ENCODE assay signal across 20 cellular contexts in the genomic region with DNA sequence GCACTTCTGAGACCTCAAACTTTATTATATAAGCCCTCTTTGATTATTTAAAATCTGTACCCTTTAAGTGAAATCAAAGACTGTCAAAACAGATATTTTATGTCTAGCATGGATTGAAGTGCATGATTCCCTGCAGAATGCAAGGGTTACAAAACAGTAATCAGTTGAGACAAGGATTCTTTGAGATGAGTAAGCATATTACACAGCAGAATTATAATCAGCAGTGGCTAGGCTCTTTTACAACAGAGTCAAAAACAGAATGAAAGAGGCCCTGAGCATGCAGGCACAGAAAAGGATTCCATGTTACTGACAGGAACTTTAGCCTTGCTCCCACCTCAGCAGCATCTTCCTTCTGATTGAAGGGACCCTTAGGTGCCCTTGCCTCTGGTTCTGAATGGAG.
"Had no signal": no experiment of that assay in that cellular context is flagged by ENCODE, and none has a peak within 500 bp of the region (broad histone marks: within the 10 kb centered on the region; RNA-seq: fewer than 3 reads in every experiment).

No MANE protein-coding gene starts in this region.

- H3K9ac ChIP-seq: neural progenitor cell had no signal

- H3K27me3 ChIP-seq: neural progenitor cell, pancreas, upper lobe of right lung had no signal

- H2AFZ ChIP-seq: neural progenitor cell had no signal

- H3K4me1 Mint-ChIP-seq: stimulated activated memory B cell treated with anti-CD40 and anti-IgM and Interleukin-4, amounts not matched to agents 10 μg/mL and 1 μg/mL and 100 μg/mL, for 72 hours had no signal

- FAIRE-seq: endothelial cell of umbilical vein had no signal

- H3K9me3 Mint-ChIP-seq: neural progenitor cell; stimulated activated memory B cell treated with anti-CD40 and anti-IgM and Interleukin-4, amounts not matched to agents 10 μg/mL and 1 μg/mL and 100 μg/mL, for 72 hours had no signal

- H3K4me2 ChIP-seq: neural progenitor cell had no signal

- H3K27ac ChIP-seq: left ventricle myocardium inferior, neural progenitor cell, pancreas, upper lobe of right lung, WERI-Rb-1 had no signal

- H3K27ac Mint-ChIP-seq: activated naive CD8-positive, alpha-beta T cell; activated T-helper 1 cell treated with anti-CD3 and anti-CD28 coated beads, Interleukin-12 subunit alpha, Interleukin-12 subunit beta, Interleukin-2, Interleukin-4 antibody, amounts not matched to agents 30 ng/mL and 10 ng/mL and 1 ng/mL, durations not matched to agents 14 hours and 24 hours and 36 hours; neural progenitor cell; stimulated activated memory B cell treated with anti-CD40 and anti-IgM and Interleukin-4, amounts not matched to agents 10 μg/mL and 1 μg/mL and 100 μg/mL, for 72 hours had no signal

- H3K36me3 Mint-ChIP-seq: activated naive CD8-positive, alpha-beta T cell; neural progenitor cell; stimulated activated memory B cell treated with anti-CD40 and anti-IgM and Interleukin-4, amounts not matched to agents 10 μg/mL and 1 μg/mL and 100 μg/mL, for 72 hours had no signal

- H3K4me1 ChIP-seq: left ventricle myocardium inferior, neural progenitor cell, pancreas, upper lobe of right lung had no signal

- ATAC-seq: pancreas; sciatic nerve; stimulated activated memory B cell treated with anti-CD40 and anti-IgM and Interleukin-4, amounts not matched to agents 10 μg/mL and 1 μg/mL and 100 μg/mL, for 72 hours; upper lobe of right lung had no signal

- H3K36me3 ChIP-seq: left ventricle myocardium inferior, neural progenitor cell, pancreas, upper lobe of right lung, WERI-Rb-1 had no signal

- H3K9me3 ChIP-seq: left ventricle myocardium inferior, pancreas, upper lobe of right lung had no signal

- DNase-seq: activated CD4-positive, alpha-beta T cell treated with anti-CD3 and anti-CD28 coated beads for 1 hour; activated CD4-positive, alpha-beta T cell treated with anti-CD3 and anti-CD28 coated beads, Interleukin-2, amount 50 U/mL, for 48 hours; dermis blood vessel endothelial cell; effector memory CD4-positive, alpha-beta T cell; foreskin melanocyte; kidney; left ventricle myocardium inferior; mammary epithelial cell; pancreas; stimulated activated CD4-positive, alpha-beta T cell treated with anti-CD3 and anti-CD28 coated beads, Interleukin-4, amount 100 ng/mL, for 24 hours; T-helper 1 cell; T-helper 9 cell; upper lobe of right lung; WERI-Rb-1 had no signal

- H3K4me3 ChIP-seq: left ventricle myocardium inferior, neural progenitor cell, pancreas, upper lobe of right lung had no signal

- H3K4me3 Mint-ChIP-seq: activated naive CD8-positive, alpha-beta T cell; activated T-helper 1 cell treated with anti-CD3 and anti-CD28 coated beads, Interleukin-12 subunit alpha, Interleukin-12 subunit beta, Interleukin-2, Interleukin-4 antibody, amounts not matched to agents 30 ng/mL and 10 ng/mL and 1 ng/mL, durations not matched to agents 14 hours and 24 hours and 36 hours; neural progenitor cell; stimulated activated memory B cell treated with anti-CD40 and anti-IgM and Interleukin-4, amounts not matched to agents 10 μg/mL and 1 μg/mL and 100 μg/mL, for 72 hours had no signal

- H3K27me3 Mint-ChIP-seq: activated naive CD8-positive, alpha-beta T cell; stimulated activated memory B cell treated with anti-CD40 and anti-IgM and Interleukin-4, amounts not matched to agents 10 μg/mL and 1 μg/mL and 100 μg/mL, for 72 hours had no signal
